8 cellular contexts compared by ENCODE assay signal in the genomic region with DNA sequence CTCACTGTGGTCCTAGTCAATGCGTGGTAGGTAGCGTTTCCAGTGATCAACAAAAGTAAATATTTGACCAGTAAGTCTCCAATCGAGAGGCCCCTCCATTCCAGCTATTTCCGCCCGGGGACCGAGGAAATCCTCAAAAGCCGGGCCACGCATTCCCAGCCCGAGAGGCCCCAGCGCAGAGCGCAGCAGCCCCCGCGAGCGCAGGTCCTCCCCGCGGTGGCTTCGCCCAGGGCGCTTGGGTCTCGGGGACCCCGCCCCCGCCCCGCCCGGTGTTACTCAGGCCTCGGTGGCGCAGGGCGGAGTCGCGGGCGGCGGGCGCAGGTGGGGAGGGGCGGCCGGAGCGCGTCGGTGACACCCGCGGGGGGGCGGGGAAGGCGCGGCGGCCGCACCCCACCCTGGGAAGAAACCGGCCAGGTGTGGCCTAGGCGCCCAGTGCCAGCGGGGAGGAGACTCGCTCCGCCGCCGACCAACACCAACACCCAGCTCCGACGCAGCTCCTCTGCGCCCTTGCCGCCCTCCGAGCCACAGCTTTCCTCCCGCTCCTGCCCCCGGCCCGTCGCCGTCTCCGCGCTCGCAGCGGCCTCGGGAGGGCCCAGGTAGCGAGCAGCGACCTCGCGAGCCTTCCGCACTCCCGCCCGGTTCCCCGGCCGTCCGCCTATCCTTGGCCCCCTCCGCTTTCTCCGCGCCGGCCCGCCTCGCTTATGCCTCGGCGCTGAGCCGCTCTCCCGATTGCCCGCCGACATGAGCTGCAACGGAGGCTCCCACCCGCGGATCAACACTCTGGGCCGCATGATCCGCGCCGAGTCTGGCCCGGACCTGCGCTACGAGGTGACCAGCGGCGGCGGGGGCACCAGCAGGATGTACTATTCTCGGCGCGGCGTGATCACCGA. TPM values are rescaled to one million over a fixed set of nuclear protein-coding genes. Genes with fewer than 3 reads are reported as not detected.
DNase-seq lines count a peak whose midpoint lies in the region; ATAC-seq and TF ChIP-seq lines count a peak whose summit lies in the region.

A gene with protein sequence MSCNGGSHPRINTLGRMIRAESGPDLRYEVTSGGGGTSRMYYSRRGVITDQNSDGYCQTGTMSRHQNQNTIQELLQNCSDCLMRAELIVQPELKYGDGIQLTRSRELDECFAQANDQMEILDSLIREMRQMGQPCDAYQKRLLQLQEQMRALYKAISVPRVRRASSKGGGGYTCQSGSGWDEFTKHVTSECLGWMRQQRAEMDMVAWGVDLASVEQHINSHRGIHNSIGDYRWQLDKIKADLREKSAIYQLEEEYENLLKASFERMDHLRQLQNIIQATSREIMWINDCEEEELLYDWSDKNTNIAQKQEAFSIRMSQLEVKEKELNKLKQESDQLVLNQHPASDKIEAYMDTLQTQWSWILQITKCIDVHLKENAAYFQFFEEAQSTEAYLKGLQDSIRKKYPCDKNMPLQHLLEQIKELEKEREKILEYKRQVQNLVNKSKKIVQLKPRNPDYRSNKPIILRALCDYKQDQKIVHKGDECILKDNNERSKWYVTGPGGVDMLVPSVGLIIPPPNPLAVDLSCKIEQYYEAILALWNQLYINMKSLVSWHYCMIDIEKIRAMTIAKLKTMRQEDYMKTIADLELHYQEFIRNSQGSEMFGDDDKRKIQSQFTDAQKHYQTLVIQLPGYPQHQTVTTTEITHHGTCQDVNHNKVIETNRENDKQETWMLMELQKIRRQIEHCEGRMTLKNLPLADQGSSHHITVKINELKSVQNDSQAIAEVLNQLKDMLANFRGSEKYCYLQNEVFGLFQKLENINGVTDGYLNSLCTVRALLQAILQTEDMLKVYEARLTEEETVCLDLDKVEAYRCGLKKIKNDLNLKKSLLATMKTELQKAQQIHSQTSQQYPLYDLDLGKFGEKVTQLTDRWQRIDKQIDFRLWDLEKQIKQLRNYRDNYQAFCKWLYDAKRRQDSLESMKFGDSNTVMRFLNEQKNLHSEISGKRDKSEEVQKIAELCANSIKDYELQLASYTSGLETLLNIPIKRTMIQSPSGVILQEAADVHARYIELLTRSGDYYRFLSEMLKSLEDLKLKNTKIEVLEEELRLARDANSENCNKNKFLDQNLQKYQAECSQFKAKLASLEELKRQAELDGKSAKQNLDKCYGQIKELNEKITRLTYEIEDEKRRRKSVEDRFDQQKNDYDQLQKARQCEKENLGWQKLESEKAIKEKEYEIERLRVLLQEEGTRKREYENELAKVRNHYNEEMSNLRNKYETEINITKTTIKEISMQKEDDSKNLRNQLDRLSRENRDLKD (N-terminal part only) (plus strand): TSS at position 497 of the 890 bp plus-strand sequence. CDS start 245 bp downstream, at position 742.

- ATAC-seq in HG02885 (IDR thresholded peaks at IDR 0.05; ENCODE audit: poor library complexity, unreplicated experiment) (peak; percentile 50), lower lobe of right lung (peak; percentile 89 to 91), HG02970 (IDR thresholded peaks at IDR 0.05; ENCODE audit: low FRiP score, unreplicated experiment) (no peak)

- H3K4me1 ChIP-seq in BLaER1 treated with 17β-estradiol and CSF1 and Interleukin-3, amounts not matched to agents 10 nM and 100 nM, result peaks cover 14 to 25% (median 21%) of the 10 kb centered on the region in 10 experiments; a peak in 19 of 20 replicates
- H3K4me1 ChIP-seq in lower lobe of right lung, result peaks cover 26% of the 10 kb centered on the region

- no peak within 1 kb of the TSS for H3K27ac ChIP-seq in BLaER1 treated with 17β-estradiol and CSF1 and Interleukin-3, amounts not matched to agents 10 nM and 100 nM
- H3K27ac ChIP-seq in SK-N-MC (no peak within 1 kb of the TSS), dorsolateral prefrontal cortex (peak within 1 kb of the TSS in 23 of 59 donors; percentile 12 to 80 (median 46)), lower lobe of right lung (peak within 1 kb of the TSS; percentile 66)

- H4K20me1 ChIP-seq in BLaER1 treated with 17β-estradiol and CSF1 and Interleukin-3, amounts not matched to agents 10 nM and 100 nM, result peaks cover 0 to 47% (median 17%) of the 10 kb centered on the region in 11 experiments; a peak in 17 of 22 replicates

- TF ChIP-seq CTCF in dorsolateral prefrontal cortex (IDR thresholded peaks at IDR 0.05 in 54 of 56, conservative IDR thresholded peaks at IDR 0.05 in 2 of 56; ENCODE audit: low read depth in 1 of 56, partially characterized antibody in 56 of 56) (no peak), lower lobe of right lung (IDR thresholded peaks at IDR 0.05) (no peak)

- H3K9me3 ChIP-seq in BLaER1 treated with 17β-estradiol and CSF1 and Interleukin-3, amounts not matched to agents 10 nM and 100 nM (replicated peaks in 1 of 11), result no peaks in the 10 kb centered on the region; a peak in 1 of 22 replicates
- H3K9me3 ChIP-seq in SK-N-MC (ENCODE audit: low read depth, low read length) (no peaks in the 10 kb centered on the region), lower lobe of right lung (no peaks in the 10 kb centered on the region)

- H3K36me3 ChIP-seq in BLaER1 treated with 17β-estradiol and CSF1 and Interleukin-3, amounts not matched to agents 10 nM and 100 nM, result no peaks in the 10 kb centered on the region
- H3K36me3 ChIP-seq in SK-N-MC (ENCODE audit: insufficient read depth, low read length) (no peaks in the 10 kb centered on the region), lower lobe of right lung (no peaks in the 10 kb centered on the region)

- no peak for DNase-seq in SK-N-MC (ENCODE audit: low read depth, low spot score)
- DNase-seq in dorsolateral prefrontal cortex, result no peak
- DNase-seq in lower lobe of right lung, result peak; percentile 72
- peak; percentile 15 for DNase-seq in stimulated activated naive CD4-positive, alpha-beta T cell treated with Interleukin-2 at 50 U/mL for 16 hours (lab: John Stamatoyannopoulos, UW)
- no peak for DNase-seq in NOMO-1 treated with dmso at 0.1 percent for 144 hours (lab: John Stamatoyannopoulos, UW; ENCODE audit: unreplicated experiment)

- peaks cover 84 to 94% (median 91%) of the 10 kb centered on the region in 11 experiments for H3K27me3 ChIP-seq in BLaER1 treated with 17β-estradiol and CSF1 and Interleukin-3, amounts not matched to agents 10 nM and 100 nM
- H3K27me3 ChIP-seq in dorsolateral prefrontal cortex, result peaks cover 0 to 99% (median 67%) of the 10 kb centered on the region in 45 donors
- H3K27me3 ChIP-seq in lower lobe of right lung (ENCODE audit: low read depth), result peaks cover 72% of the 10 kb centered on the region

- intact Hi-C loops in dorsolateral prefrontal cortex (cut with DNase I), result no loop called here
- intact Hi-C loops in lower lobe of right lung (cut with DNase I), result no loop called here

- H3K4me2 ChIP-seq in BLaER1 treated with 17β-estradiol and CSF1 and Interleukin-3, amounts not matched to agents 10 nM and 100 nM, result peak within 1 kb of the TSS; percentile 79 to 100 (median 97)

- H3K4me3 ChIP-seq in BLaER1 treated with 17β-estradiol and CSF1 and Interleukin-3, amounts not matched to agents 10 nM and 100 nM, result peak within 1 kb of the TSS; percentile 53 to 74 (median 62)
- H3K4me3 ChIP-seq in SK-N-MC (peak within 1 kb of the TSS; percentile 90), dorsolateral prefrontal cortex (peak within 1 kb of the TSS; percentile 8 to 70 (median 52)), lower lobe of right lung (peak within 1 kb of the TSS; percentile 61)

- peak within 1 kb of the TSS in 10 of 11 experiments; percentile 0 to 61 (median 44); a peak in 14 of 22 replicates for H3K9ac ChIP-seq in BLaER1 treated with 17β-estradiol and CSF1 and Interleukin-3, amounts not matched to agents 10 nM and 100 nM
- H3K9ac ChIP-seq in SK-N-MC (ENCODE audit: insufficient read length), result peak within 1 kb of the TSS; percentile 73

RNA-seq across cellular contexts. Expression of the gene that starts here (rescaled TPM):
- 10 to 100 TPM in 16 of 120 experiments, 1 to 10 TPM in 104; 1.2 to 31.8 (median 2.9) TPM for total RNA-seq in dorsolateral prefrontal cortex
- 22.8 TPM for total RNA-seq in lower lobe of right lung

Comparison
In these comparisons a context has a peak if more than half of its experiments do, and no peak if none do; other contexts are left out.
1. DNase-seq: peak in lower lobe of right lung (single experiment) and stimulated activated naive CD4-positive, alpha-beta T cell treated with Interleukin-2 at 50 U/mL for 16 hours (single experiment); none in SK-N-MC (single experiment), dorsolateral prefrontal cortex (0 of 10) and NOMO-1 treated with dmso at 0.1 percent for 144 hours (single experiment).
2. Peak in every context shown above with its lines, with median percentiles within 50 percentile points of each other: H3K4me3 ChIP-seq.